ENCODE assay signal across 1 cellular context in genomic region chr21:46393451-46393940, GRCh38.
A peak's percentile ranks its signal among the peaks of the same experiment; 100 is the strongest.
TF ChIP-seq lines count a peak whose summit lies in the region.

No MANE protein-coding gene starts in this region.

TF ChIP-seq in HepG2, 621 proteins besides CTCF, POLR2A, EP300 and RAD21 (continued from another document and continues in another):
- TF ChIP-seq ZNF142 (CRISPR knock-in tag; IDR thresholded peaks at IDR 0.05) = no peak
- no peak for TF ChIP-seq ZNF75D (CRISPR knock-in tag; IDR thresholded peaks at IDR 0.05; ENCODE audit: borderline replicate concordance)
- TF ChIP-seq, protein P1, sequence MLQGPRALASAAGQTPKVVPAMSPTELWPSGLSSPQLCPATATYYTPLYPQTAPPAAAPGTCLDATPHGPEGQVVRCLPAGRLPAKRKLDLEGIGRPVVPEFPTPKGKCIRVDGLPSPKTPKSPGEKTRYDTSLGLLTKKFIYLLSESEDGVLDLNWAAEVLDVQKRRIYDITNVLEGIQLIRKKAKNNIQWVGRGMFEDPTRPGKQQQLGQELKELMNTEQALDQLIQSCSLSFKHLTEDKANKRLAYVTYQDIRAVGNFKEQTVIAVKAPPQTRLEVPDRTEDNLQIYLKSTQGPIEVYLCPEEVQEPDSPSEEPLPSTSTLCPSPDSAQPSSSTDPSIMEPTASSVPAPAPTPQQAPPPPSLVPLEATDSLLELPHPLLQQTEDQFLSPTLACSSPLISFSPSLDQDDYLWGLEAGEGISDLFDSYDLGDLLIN (CRISPR knock-in tag; IDR thresholded peaks at IDR 0.05; ENCODE audit: borderline replicate concordance) = no peak
- no peak for TF ChIP-seq ZFP36L1 (CRISPR knock-in tag; IDR thresholded peaks at IDR 0.05)
- TF ChIP-seq ZNF687 (CRISPR knock-in tag; IDR thresholded peaks at IDR 0.05) = peak; percentile 55; the same call in 1 of the 2 replicates
- no peak for TF ChIP-seq ATF5 (CRISPR knock-in tag; IDR thresholded peaks at IDR 0.05; ENCODE audit: low read depth)
- TF ChIP-seq SYNCRIP (IDR thresholded peaks at IDR 0.05; ENCODE audit: insufficient read depth, low read depth, low read length) = no peak
- TF ChIP-seq FLYWCH1 (CRISPR knock-in tag; IDR thresholded peaks at IDR 0.05) = no peak
- TF ChIP-seq GATA4 (IDR thresholded peaks at IDR 0.05; ENCODE audit: borderline replicate concordance, low read depth) = no peak
- TF ChIP-seq TFE3 (CRISPR knock-in tag; IDR thresholded peaks at IDR 0.05) = no peak
- TF ChIP-seq ZBTB42 (CRISPR knock-in tag; IDR thresholded peaks at IDR 0.05) = no peak
- TF ChIP-seq AGO2 (optimal IDR thresholded peaks at IDR 0.05; ENCODE audit: low read depth, low read length) = peak; percentile 15
- no peak for TF ChIP-seq ETV6 (CRISPR knock-in tag; conservative IDR thresholded peaks at IDR 0.05)
- TF ChIP-seq, protein P2, sequence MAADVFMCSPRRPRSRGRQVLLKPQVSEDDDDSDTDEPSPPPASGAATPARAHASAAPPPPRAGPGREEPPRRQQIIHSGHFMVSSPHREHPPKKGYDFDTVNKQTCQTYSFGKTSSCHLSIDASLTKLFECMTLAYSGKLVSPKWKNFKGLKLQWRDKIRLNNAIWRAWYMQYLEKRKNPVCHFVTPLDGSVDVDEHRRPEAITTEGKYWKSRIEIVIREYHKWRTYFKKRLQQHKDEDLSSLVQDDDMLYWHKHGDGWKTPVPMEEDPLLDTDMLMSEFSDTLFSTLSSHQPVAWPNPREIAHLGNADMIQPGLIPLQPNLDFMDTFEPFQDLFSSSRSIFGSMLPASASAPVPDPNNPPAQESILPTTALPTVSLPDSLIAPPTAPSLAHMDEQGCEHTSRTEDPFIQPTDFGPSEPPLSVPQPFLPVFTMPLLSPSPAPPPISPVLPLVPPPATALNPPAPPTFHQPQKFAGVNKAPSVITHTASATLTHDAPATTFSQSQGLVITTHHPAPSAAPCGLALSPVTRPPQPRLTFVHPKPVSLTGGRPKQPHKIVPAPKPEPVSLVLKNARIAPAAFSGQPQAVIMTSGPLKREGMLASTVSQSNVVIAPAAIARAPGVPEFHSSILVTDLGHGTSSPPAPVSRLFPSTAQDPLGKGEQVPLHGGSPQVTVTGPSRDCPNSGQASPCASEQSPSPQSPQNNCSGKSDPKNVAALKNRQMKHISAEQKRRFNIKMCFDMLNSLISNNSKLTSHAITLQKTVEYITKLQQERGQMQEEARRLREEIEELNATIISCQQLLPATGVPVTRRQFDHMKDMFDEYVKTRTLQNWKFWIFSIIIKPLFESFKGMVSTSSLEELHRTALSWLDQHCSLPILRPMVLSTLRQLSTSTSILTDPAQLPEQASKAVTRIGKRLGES (CRISPR knock-in tag; IDR thresholded peaks at IDR 0.05; ENCODE audit: borderline replicate concordance) = no peak
- TF ChIP-seq, protein P3, sequence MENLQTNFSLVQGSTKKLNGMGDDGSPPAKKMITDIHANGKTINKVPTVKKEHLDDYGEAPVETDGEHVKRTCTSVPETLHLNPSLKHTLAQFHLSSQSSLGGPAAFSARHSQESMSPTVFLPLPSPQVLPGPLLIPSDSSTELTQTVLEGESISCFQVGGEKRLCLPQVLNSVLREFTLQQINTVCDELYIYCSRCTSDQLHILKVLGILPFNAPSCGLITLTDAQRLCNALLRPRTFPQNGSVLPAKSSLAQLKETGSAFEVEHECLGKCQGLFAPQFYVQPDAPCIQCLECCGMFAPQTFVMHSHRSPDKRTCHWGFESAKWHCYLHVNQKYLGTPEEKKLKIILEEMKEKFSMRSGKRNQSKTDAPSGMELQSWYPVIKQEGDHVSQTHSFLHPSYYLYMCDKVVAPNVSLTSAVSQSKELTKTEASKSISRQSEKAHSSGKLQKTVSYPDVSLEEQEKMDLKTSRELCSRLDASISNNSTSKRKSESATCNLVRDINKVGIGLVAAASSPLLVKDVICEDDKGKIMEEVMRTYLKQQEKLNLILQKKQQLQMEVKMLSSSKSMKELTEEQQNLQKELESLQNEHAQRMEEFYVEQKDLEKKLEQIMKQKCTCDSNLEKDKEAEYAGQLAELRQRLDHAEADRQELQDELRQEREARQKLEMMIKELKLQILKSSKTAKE (CRISPR knock-in tag; IDR thresholded peaks at IDR 0.05; ENCODE audit: borderline replicate concordance) = no peak
- no peak for TF ChIP-seq NFAT5 (CRISPR knock-in tag; IDR thresholded peaks at IDR 0.05)
- TF ChIP-seq ZNF33A (CRISPR knock-in tag; IDR thresholded peaks at IDR 0.05; ENCODE audit: borderline replicate concordance) = no peak
- no peak for TF ChIP-seq RXRB (CRISPR knock-in tag; IDR thresholded peaks at IDR 0.05; ENCODE audit: borderline replicate concordance)
- no peak for TF ChIP-seq ZNF879 (CRISPR knock-in tag; IDR thresholded peaks at IDR 0.05)
- 0 out of 2 replicates have a peak, but pooled peaks have one; percentile 14 for TF ChIP-seq MTA1 (CRISPR knock-in tag; IDR thresholded peaks at IDR 0.05; ENCODE audit: borderline replicate concordance)
- no peak for TF ChIP-seq CREM (IDR thresholded peaks at IDR 0.05)
- no peak for TF ChIP-seq CREM (CRISPR knock-in tag; IDR thresholded peaks at IDR 0.05)
- TF ChIP-seq MAX (IDR thresholded peaks at IDR 0.05) = peak; percentile 48; the same call in 1 of the 2 replicates
- TF ChIP-seq TEAD3 (CRISPR knock-in tag; optimal IDR thresholded peaks at IDR 0.05; ENCODE audit: borderline replicate concordance) = no peak
- TF ChIP-seq ZNF343 (CRISPR knock-in tag; IDR thresholded peaks at IDR 0.05) = no peak
- TF ChIP-seq PCBP1 (IDR thresholded peaks at IDR 0.05; ENCODE audit: borderline replicate concordance, low read depth, low read length) = no peak
- no peak for TF ChIP-seq ZNF672 (CRISPR knock-in tag; IDR thresholded peaks at IDR 0.05)
- no peak for TF ChIP-seq TBP (CRISPR knock-in tag; IDR thresholded peaks at IDR 0.05)
